ENCODE assay signal across 9 cellular contexts in genomic region chr15:52483712-52484111, GRCh38. TPM values are rescaled to one million over a fixed set of nuclear protein-coding genes. Genes with fewer than 3 reads are reported as not detected.
A peak's percentile ranks its signal among the peaks of the same experiment; 100 is the strongest.
DNase-seq lines count a peak whose midpoint lies in the region; ATAC-seq and TF ChIP-seq lines count a peak whose summit lies in the region.
"Had no signal": no experiment of that assay in that cellular context is flagged by ENCODE, and none has a peak within 500 bp of the region (broad histone marks: within the 10 kb centered on the region; RNA-seq: fewer than 3 reads in every experiment).

No MANE protein-coding gene starts in this region.

- H3K36me3 ChIP-seq in CD8-positive, alpha-beta memory T cell (ENCODE audit: insufficient read depth, low read length) = no peaks in the 10 kb centered on the region

- peaks cover 0 to 2% (median 0%) of the 10 kb centered on the region in 3 donors for H3K36me3 Mint-ChIP-seq in CD8-positive, alpha-beta memory T cell
- H3K36me3 Mint-ChIP-seq in central memory CD8-positive, alpha-beta T cell (ENCODE audit: insufficient read depth) = peaks cover 4% of the 10 kb centered on the region
- no peaks in the 10 kb centered on the region for H3K36me3 Mint-ChIP-seq in natural killer cell treated with Interleukin-12 subunit alpha and Interleukin-12 subunit beta and Interleukin-15 and Interleukin-18, amount 100 ng/mL, for 72 hours

- POLR2A ChIA-PET in CD8-positive, alpha-beta memory T cell (lab: Charles Lee) = no interaction called here

- H3K4me1 ChIP-seq in CD8-positive, alpha-beta memory T cell (ENCODE audit: insufficient read depth, low read length) = peaks cover 52% of the 10 kb centered on the region

- CTCF ChIA-PET in CD8-positive, alpha-beta memory T cell (lab: Charles Lee) = no interaction called here

- H3K27ac Mint-ChIP-seq in CD8-positive, alpha-beta memory T cell = peak overlapping the region in 7 of 8 donors; percentile 68 to 95 (median 78)
- peak overlapping the region; percentile 67 for H3K27ac Mint-ChIP-seq in central memory CD8-positive, alpha-beta T cell (ENCODE audit: low read depth)
- peak overlapping the region; percentile 77 to 85 for H3K27ac Mint-ChIP-seq in natural killer cell treated with Interleukin-12 subunit alpha and Interleukin-12 subunit beta and Interleukin-15 and Interleukin-18, amount 100 ng/mL, for 72 hours

- H3K27ac ChIP-seq in CD8-positive, alpha-beta memory T cell (ENCODE audit: low read depth, low read length) = no peak overlapping the region

- H3K4me3 Mint-ChIP-seq in CD8-positive, alpha-beta memory T cell = peak overlapping the region in 3 of 7 donors; percentile 16 to 39 (median 29)
- H3K4me3 Mint-ChIP-seq in central memory CD8-positive, alpha-beta T cell = peak overlapping the region; percentile 44
- peak overlapping the region; percentile 62 for H3K4me3 Mint-ChIP-seq in natural killer cell treated with Interleukin-12 subunit alpha and Interleukin-12 subunit beta and Interleukin-15 and Interleukin-18, amount 100 ng/mL, for 72 hours

- H3K9me3 ChIP-seq in CD8-positive, alpha-beta memory T cell (ENCODE audit: low read length) = no peaks in the 10 kb centered on the region

- no peak overlapping the region for H3K4me3 ChIP-seq in CD8-positive, alpha-beta memory T cell (ENCODE audit: low read length)
- H3K4me3 ChIP-seq in NB4 (ENCODE audit: low read depth, low read length) = no peak overlapping the region

- H3K27me3 ChIP-seq in CD8-positive, alpha-beta memory T cell (ENCODE audit: insufficient read depth, low read length, poor library complexity, severe bottlenecking) = no peaks in the 10 kb centered on the region

- H3K9me3 Mint-ChIP-seq in CD8-positive, alpha-beta memory T cell = no peaks in the 10 kb centered on the region
- H3K9me3 Mint-ChIP-seq in central memory CD8-positive, alpha-beta T cell = no peaks in the 10 kb centered on the region
- no peaks in the 10 kb centered on the region for H3K9me3 Mint-ChIP-seq in natural killer cell treated with Interleukin-12 subunit alpha and Interleukin-12 subunit beta and Interleukin-15 and Interleukin-18, amount 100 ng/mL, for 72 hours

- ATAC-seq in central memory CD8-positive, alpha-beta T cell (replicated peaks; ENCODE audit: extremely low read depth, poor library complexity, severe bottlenecking) = no peak
- peak; percentile 9 to 75 for ATAC-seq in natural killer cell treated with Interleukin-12 subunit alpha and Interleukin-12 subunit beta and Interleukin-15 and Interleukin-18, amount 100 ng/mL, for 72 hours
- no peak for ATAC-seq in GM19397 (IDR thresholded peaks at IDR 0.05; ENCODE audit: unreplicated experiment)

- TF ChIP-seq POLR2A in NB4 (IDR thresholded peaks at IDR 0.05; ENCODE audit: extremely low read depth, insufficient read length) = no peak

- H3K4me1 Mint-ChIP-seq in CD8-positive, alpha-beta memory T cell = peaks cover 72 to 89% (median 87%) of the 10 kb centered on the region in 3 donors
- H3K4me1 Mint-ChIP-seq in central memory CD8-positive, alpha-beta T cell = peaks cover 71% of the 10 kb centered on the region
- peaks cover 63% of the 10 kb centered on the region in 2 donors for H3K4me1 Mint-ChIP-seq in natural killer cell treated with Interleukin-12 subunit alpha and Interleukin-12 subunit beta and Interleukin-15 and Interleukin-18, amount 100 ng/mL, for 72 hours (ENCODE audit: low read depth in 2 of 2)

- peaks cover 0 to 2% of the 10 kb centered on the region in 2 donors for H3K27me3 Mint-ChIP-seq in CD8-positive, alpha-beta memory T cell
- no peaks in the 10 kb centered on the region for H3K27me3 Mint-ChIP-seq in central memory CD8-positive, alpha-beta T cell
- no peaks in the 10 kb centered on the region for H3K27me3 Mint-ChIP-seq in natural killer cell treated with Interleukin-12 subunit alpha and Interleukin-12 subunit beta and Interleukin-15 and Interleukin-18, amount 100 ng/mL, for 72 hours

- TF ChIP-seq CTCF in NB4 (IDR thresholded peaks at IDR 0.05; ENCODE audit: low read depth, low read length) = no peak

- DNase-seq in CD8-positive, alpha-beta memory T cell = no peak
- peak; percentile 16 for DNase-seq in NB4 (ENCODE audit: low read depth)
- no peak for DNase-seq in central memory CD8-positive, alpha-beta T cell (ENCODE audit: low spot score in 2 of 2)
- DNase-seq in natural killer cell treated with Interleukin-12 subunit alpha and Interleukin-12 subunit beta and Interleukin-15 and Interleukin-18, amount 100 ng/mL, for 72 hours (ENCODE audit: low spot score) = no peak
- DNase-seq in cerebellar cortex (ENCODE audit: low spot score) = no peak
- DNase-seq in stimulated activated CD4-positive, alpha-beta T cell treated with anti-CD3 and anti-CD28 coated beads, Interleukin-4, amount 100 ng/mL, for 4 hours = no peak
- DNase-seq in HUDEP-2 (lab: John Stamatoyannopoulos, UW; ENCODE audit: unreplicated experiment in 76 of 76) = no peak
- DNase-seq: left cardiac atrium had no signal

RNA-seq across cellular contexts. Expression of gene MYO5A, which starts 45.0 kb away (rescaled TPM):
- total RNA-seq in CD8-positive, alpha-beta memory T cell = 10 to 100 TPM; 31.0 to 37.3 TPM
- 15.8 TPM for polyA plus RNA-seq in CD8-positive, alpha-beta memory T cell
- 10 to 100 TPM; 42.4 to 49.5 TPM for total RNA-seq in natural killer cell treated with Interleukin-12 subunit alpha and Interleukin-12 subunit beta and Interleukin-15 and Interleukin-18, amount 100 ng/mL, for 72 hours

Comparison
In these comparisons a context has a peak if more than half of its experiments do, and no peak if none do; other contexts are left out.
1. ATAC-seq: peak in natural killer cell treated with Interleukin-12 subunit alpha and Interleukin-12 subunit beta and Interleukin-15 and Interleukin-18, amount 100 ng/mL, for 72 hours (2 of 2); none in central memory CD8-positive, alpha-beta T cell (single experiment) and GM19397 (single experiment).
2. Peak in every context shown above with its lines, with median percentiles within 50 percentile points of each other: H3K27ac Mint-ChIP-seq.